Comparison of ENCODE assay signal across 37 cellular contexts in genomic region chr2:52467189-52467588, GRCh38.
"Had no signal": no experiment of that assay in that cellular context is flagged by ENCODE, and none has a peak within 500 bp of the region (broad histone marks: within the 10 kb centered on the region; RNA-seq: fewer than 3 reads in every experiment).

No MANE protein-coding gene starts in this region.

- DNase-seq: activated B cell treated with CpG ODN at 0.5 μM for 24 hours; activated CD4-positive, alpha-beta memory T cell treated with anti-CD3 and anti-CD28 coated beads for 36 hours; activated CD4-positive, alpha-beta T cell treated with anti-CD3 and anti-CD28 coated beads for 4 hours; activated CD4-positive, alpha-beta T cell treated with anti-CD3 and anti-CD28 coated beads, Interleukin-2, amount 50 U/mL, for 1 hour; activated CD4-positive, CD25-positive, alpha-beta regulatory T cell treated with anti-CD3 and anti-CD28 coated beads, Interleukin-2, amount 50 U/mL, for 72 hours; activated CD8-positive, alpha-beta memory T cell treated with anti-CD3 and anti-CD28 coated beads for 24 hours; activated CD8-positive, alpha-beta memory T cell treated with anti-CD3 and anti-CD28 coated beads, Interleukin-2, amount 10 ng/mL, durations not matched to agents 7 days and 5 days; activated CD8-positive, alpha-beta memory T cell treated with anti-CD3 and anti-CD28 coated beads, Interleukin-2, amount 50 U/mL, for 48 hours; activated gamma-delta T cell; activated naive CD4-positive, alpha-beta T cell treated with Interleukin-2 at 50 U/mL for 16 hours; activated naive CD8-positive, alpha-beta T cell treated with anti-CD3 and anti-CD28 coated beads, Interleukin-2, amount 10 ng/mL, durations not matched to agents 7 days and 5 days; activated T-cell treated with anti-CD3 and anti-CD28 coated beads, Interleukin-2, amount 50 U/mL, for 1 hour; activated T-cell treated with anti-CD3 and anti-CD28 coated beads, Interleukin-2, amount 50 U/mL, for 72 hours; amygdala; Kasumi-1; KG1; MG63; NCI-H1048; NCI-H1436 treated with DMSO at 0.1 percent for 48 hours; NCI-H1694 treated with DMSO at 0.1 percent for 48 hours; NCI-H2029; NCI-H345; NCI-H524 treated with DMSO at 0.1 percent for 48 hours; PC-3; Peyer's patch; RPMI8226; SHP77 treated with DMSO at 0.1 percent for 48 hours; SK-N-SH; T-cell; T-helper 17 cell had no signal

- H3K9me3 Mint-ChIP-seq: activated naive CD8-positive, alpha-beta T cell treated with anti-CD3 and anti-CD28 coated beads, Interleukin-2, amount 10 ng/mL, durations not matched to agents 7 days and 5 days had no signal

- H3K36me3 Mint-ChIP-seq: activated CD4-positive, alpha-beta memory T cell treated with anti-CD3 and anti-CD28 coated beads for 36 hours; activated CD8-positive, alpha-beta memory T cell treated with anti-CD3 and anti-CD28 coated beads, Interleukin-2, amount 10 ng/mL, durations not matched to agents 7 days and 5 days; activated naive CD4-positive, alpha-beta T cell treated with anti-CD3 and anti-CD28 coated beads, Interleukin-2, amount 50 U/mL, for 24 hours; activated naive CD8-positive, alpha-beta T cell treated with anti-CD3 and anti-CD28 coated beads, Interleukin-2, amount 10 ng/mL, durations not matched to agents 7 days and 5 days; T-cell had no signal

- H3K27me3 Mint-ChIP-seq: activated B cell treated with CpG ODN at 0.5 μM for 24 hours; activated CD4-positive, alpha-beta memory T cell treated with anti-CD3 and anti-CD28 coated beads for 36 hours; activated CD8-positive, alpha-beta memory T cell treated with anti-CD3 and anti-CD28 coated beads, Interleukin-2, amount 10 ng/mL, durations not matched to agents 7 days and 5 days; activated naive CD4-positive, alpha-beta T cell treated with anti-CD3 and anti-CD28 coated beads, Interleukin-2, amount 50 U/mL, for 24 hours; activated naive CD8-positive, alpha-beta T cell treated with anti-CD3 and anti-CD28 coated beads, Interleukin-2, amount 10 ng/mL, durations not matched to agents 7 days and 5 days; central memory CD8-positive, alpha-beta T cell; T-cell; T-helper 17 cell had no signal

- H3K27ac Mint-ChIP-seq: activated B cell treated with CpG ODN at 0.5 μM for 24 hours; activated CD4-positive, alpha-beta memory T cell treated with anti-CD3 and anti-CD28 coated beads for 36 hours; activated CD8-positive, alpha-beta memory T cell treated with anti-CD3 and anti-CD28 coated beads, Interleukin-2, amount 10 ng/mL, durations not matched to agents 7 days and 5 days; activated naive CD8-positive, alpha-beta T cell treated with anti-CD3 and anti-CD28 coated beads, Interleukin-2, amount 10 ng/mL, durations not matched to agents 7 days and 5 days; activated T-cell treated with anti-CD3 and anti-CD28 coated beads, Interleukin-2, amount 50 U/mL, for 72 hours; activated T-helper 2 cell treated with anti-CD3 and anti-CD28 coated beads, Interferon-gamma antibody, Interleukin-2, Interleukin-4, amounts not matched to agents 10 μg/mL and 5 μg/mL and 100 μg/mL, durations not matched to agents 14 hours and 24 hours and 36 hours; T-cell; T-helper 17 cell had no signal

- H3K4me1 Mint-ChIP-seq: activated B cell treated with CpG ODN at 0.5 μM for 24 hours; activated CD8-positive, alpha-beta memory T cell treated with anti-CD3 and anti-CD28 coated beads, Interleukin-2, amount 10 ng/mL, durations not matched to agents 7 days and 5 days; activated naive CD4-positive, alpha-beta T cell treated with anti-CD3 and anti-CD28 coated beads, Interleukin-2, amount 50 U/mL, for 24 hours; activated naive CD8-positive, alpha-beta T cell treated with anti-CD3 and anti-CD28 coated beads, Interleukin-2, amount 10 ng/mL, durations not matched to agents 7 days and 5 days; central memory CD8-positive, alpha-beta T cell; T-cell; T-helper 17 cell had no signal

- ATAC-seq: activated CD8-positive, alpha-beta memory T cell treated with anti-CD3 and anti-CD28 coated beads, Interleukin-2, amount 10 ng/mL, durations not matched to agents 7 days and 5 days; activated T-cell treated with anti-CD3 and anti-CD28 coated beads, Interleukin-2, amount 50 U/mL, for 72 hours; PC-3; T-cell; T-helper 17 cell had no signal

- H3K4me3 Mint-ChIP-seq: activated B cell treated with CpG ODN at 0.5 μM for 24 hours; activated CD4-positive, alpha-beta memory T cell treated with anti-CD3 and anti-CD28 coated beads for 36 hours; activated CD8-positive, alpha-beta memory T cell treated with anti-CD3 and anti-CD28 coated beads, Interleukin-2, amount 10 ng/mL, durations not matched to agents 7 days and 5 days; activated naive CD4-positive, alpha-beta T cell treated with anti-CD3 and anti-CD28 coated beads, Interleukin-2, amount 50 U/mL, for 24 hours; activated naive CD8-positive, alpha-beta T cell treated with anti-CD3 and anti-CD28 coated beads, Interleukin-2, amount 10 ng/mL, durations not matched to agents 7 days and 5 days; activated T-cell treated with anti-CD3 and anti-CD28 coated beads, Interleukin-2, amount 50 U/mL, for 72 hours; central memory CD8-positive, alpha-beta T cell; T-cell; T-helper 17 cell had no signal

- H3K9me2 ChIP-seq: SK-N-SH had no signal

- H3K36me3 ChIP-seq: ascending aorta, cardiac muscle cell, MG63, Peyer's patch, SJSA1 had no signal

- H3K27ac ChIP-seq: ascending aorta, cardiac muscle cell, Peyer's patch, SJSA1, VCaP had no signal

- H3K9me3 ChIP-seq: ascending aorta, MG63, Peyer's patch, SJSA1, SK-N-SH had no signal

- H3K4me2 ChIP-seq: SK-N-SH had no signal

- H3K4me3 ChIP-seq: ascending aorta, cardiac muscle cell, MG63, Peyer's patch, SJSA1 had no signal

- H3K27me3 ChIP-seq: ascending aorta, cardiac muscle cell, MG63, Peyer's patch, SJSA1 had no signal

- H3K9ac ChIP-seq: SK-N-SH had no signal

- H3K4me1 ChIP-seq: ascending aorta, Peyer's patch had no signal
